ENCODE assay signal across 18 cellular contexts in genomic region chr2:108570416-108570815, GRCh38. TPM values are rescaled to one million over a fixed set of nuclear protein-coding genes. Genes with fewer than 3 reads are reported as not detected.
DNase-seq lines count a peak whose midpoint lies in the region; ATAC-seq, FAIRE-seq and TF ChIP-seq lines count a peak whose summit lies in the region.
"Had no signal": no experiment of that assay in that cellular context is flagged by ENCODE, and none has a peak within 500 bp of the region (broad histone marks: within the 10 kb centered on the region; RNA-seq: fewer than 3 reads in every experiment).

No MANE protein-coding gene starts in this region.

- peak overlapping the region; percentile 15 for H3K4me2 ChIP-seq in osteoblast (ENCODE audit: insufficient read depth, low read length)

- no peak for ATAC-seq in GM19023 (IDR thresholded peaks at IDR 0.05; ENCODE audit: unreplicated experiment)

- H3K9me3 ChIP-seq in osteoblast (ENCODE audit: low read depth, low read length), result no peaks in the 10 kb centered on the region

- no peak overlapping the region for H2AFZ ChIP-seq in osteoblast (ENCODE audit: low read length)

- H3K4me1 ChIP-seq in osteoblast (ENCODE audit: insufficient read depth, low read length), result peaks cover 38% of the 10 kb centered on the region

- H3K27me3 ChIP-seq in osteoblast (ENCODE audit: insufficient read depth, low read length), result no peaks in the 10 kb centered on the region

- no peak for FAIRE-seq in RCC 7860 (lab: Jason Lieb, UNC)

- H3K36me3 ChIP-seq in osteoblast (ENCODE audit: insufficient read depth, low read length), result no peaks in the 10 kb centered on the region

- peaks cover 90% of the 10 kb centered on the region for H3K79me2 ChIP-seq in osteoblast (ENCODE audit: insufficient read depth, low read length)

- DNase-seq in ELF-1 (ENCODE audit: low read depth, low spot score) (peak; percentile 70), RCC 7860 (ENCODE audit: low spot score) (peak; percentile 59), epithelial cell of prostate (ENCODE audit: low read depth, low spot score) (no peak), osteoblast (ENCODE audit: insufficient read length, low spot score, missing footprints) (no peak), DMS53 treated with DMSO at 0.1 percent for 48 hours (lab: John Stamatoyannopoulos, UW; ENCODE audit: unreplicated experiment) (no peak), NCI-H1417 treated with DMSO at 0.1 percent for 48 hours (lab: John Stamatoyannopoulos, UW) (no peak)
- no peak for DNase-seq in activated effector memory CD4-positive, alpha-beta T cell treated with Interleukin-2 at 50 U/mL for 16 hours
- DNase-seq: activated CD8-positive, alpha-beta memory T cell treated with anti-CD3 and anti-CD28 coated beads, Interleukin-2, amount 50 U/mL, for 4 hours; activated naive CD8-positive, alpha-beta T cell treated with anti-CD3 and anti-CD28 coated beads, Interleukin-2, amount 10 ng/mL, durations not matched to agents 7 days and 5 days; effector CD8-positive, alpha-beta T cell; hypothalamus; midbrain; NCI-H1092; NCI-H510A; posterior cingulate gyrus; stimulated activated CD4-positive, alpha-beta T cell treated with anti-CD3 and anti-CD28 coated beads, Interleukin-4, amount 100 ng/mL, for 1 hour; stimulated activated naive CD4-positive, alpha-beta T cell treated with Interleukin-2 at 50 U/mL for 16 hours had no signal

- no peak overlapping the region for H3K4me3 ChIP-seq in osteoblast (ENCODE audit: insufficient read depth, low read length)

- TF ChIP-seq CTCF in osteoblast (IDR thresholded peaks at IDR 0.05; ENCODE audit: extremely low read depth, low read depth, low read length), result no peak

- peaks cover 13% of the 10 kb centered on the region for H4K20me1 ChIP-seq in osteoblast (ENCODE audit: insufficient read depth, low read length)

- H3K27ac ChIP-seq in epithelial cell of prostate (peak overlapping the region; percentile 85), osteoblast (ENCODE audit: low read depth, low read length) (no peak overlapping the region)

RNA-seq across cellular contexts. Expression of gene LIMS1, which starts 36.1 kb away (rescaled TPM):
- 129 and 142 TPM in 2 replicates for total RNA-seq in osteoblast

Comparison
In these comparisons a context has a peak if more than half of its experiments do, and no peak if none do; other contexts are left out.
1. DNase-seq: peak in ELF-1 (single experiment) and RCC 7860 (single experiment); none in epithelial cell of prostate (single experiment), osteoblast (single experiment), activated effector memory CD4-positive, alpha-beta T cell treated with Interleukin-2 at 50 U/mL for 16 hours (single experiment), DMS53 treated with DMSO at 0.1 percent for 48 hours (single experiment) and NCI-H1417 treated with DMSO at 0.1 percent for 48 hours (single experiment).